ENCODE assay signal across 8 cellular contexts in the genomic region with DNA sequence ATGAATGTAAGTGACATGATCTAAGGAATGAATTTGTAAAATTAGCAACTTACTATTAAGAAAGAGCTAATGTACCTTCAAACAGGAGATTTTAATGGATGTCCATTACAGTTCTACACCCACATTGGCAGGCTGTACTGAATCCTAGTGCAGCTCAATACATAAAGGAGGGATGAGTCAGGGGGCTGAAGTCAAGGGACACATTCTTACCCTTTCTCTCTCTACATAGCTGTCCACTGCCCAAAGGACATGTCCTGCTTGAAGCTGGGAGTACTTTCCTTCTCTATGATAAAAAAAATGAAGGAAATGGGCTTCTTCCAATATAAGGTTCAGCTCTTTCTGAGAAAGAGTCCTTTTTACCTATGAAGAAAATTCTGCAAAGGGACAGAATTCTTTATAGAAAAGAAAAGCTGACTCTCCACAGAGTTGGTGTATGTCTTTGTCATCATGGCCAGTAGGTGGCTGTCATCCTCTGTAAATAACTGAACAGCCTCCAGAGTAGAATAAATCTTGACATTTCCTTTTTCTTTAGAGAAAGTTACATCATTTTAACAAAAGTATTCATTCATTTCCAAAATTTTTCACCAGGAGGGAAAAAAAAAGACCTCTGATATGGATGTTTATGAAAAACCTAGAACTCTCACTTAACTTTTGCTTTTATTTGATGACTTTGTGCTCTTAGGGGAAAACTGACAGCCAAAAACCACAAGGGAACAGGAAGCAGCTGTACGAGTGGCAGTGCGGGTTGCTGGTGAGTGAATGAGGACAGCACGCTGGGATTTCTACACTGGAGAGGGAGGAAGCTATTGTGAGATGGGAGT. TPM values are rescaled to one million over a fixed set of nuclear protein-coding genes. Genes with fewer than 3 reads are reported as not detected.
A peak's percentile ranks its signal among the peaks of the same experiment; 100 is the strongest.
DNase-seq lines count a peak whose midpoint lies in the region; ATAC-seq and TF ChIP-seq lines count a peak whose summit lies in the region.

No MANE protein-coding gene starts in this region.

- H3K27ac ChIP-seq in esophagus squamous epithelium: no peak overlapping the region

- H3K4me3 Mint-ChIP-seq in nephron: no peak overlapping the region

- TF ChIP-seq CTCF in esophagus squamous epithelium (IDR thresholded peaks at IDR 0.05): peak; percentile 25 to 70 (median 49)
- TF ChIP-seq CTCF in nephron (IDR thresholded peaks at IDR 0.05; ENCODE audit: unreplicated experiment in 3 of 3): peak; percentile 53 to 61 (median 54)

- TF ChIP-seq POLR2A in esophagus squamous epithelium (IDR thresholded peaks at IDR 0.05): no peak

- H3K4me1 ChIP-seq in esophagus squamous epithelium: peaks cover 0 to 10% (median 4%) of the 10 kb centered on the region in 3 donors

- ATAC-seq in GM19351 (IDR thresholded peaks at IDR 0.05; ENCODE audit: unreplicated experiment): peak; percentile 79
- peak; percentile 85 for ATAC-seq in HG03354 (IDR thresholded peaks at IDR 0.05; ENCODE audit: poor library complexity, severe bottlenecking, unreplicated experiment)

- H3K27me3 ChIP-seq in esophagus squamous epithelium: peaks cover 0 to 19% (median 1%) of the 10 kb centered on the region in 4 donors

- H3K4me3 ChIP-seq in esophagus squamous epithelium: no peak overlapping the region

- WGBS in esophagus squamous epithelium, 2 donors: 0 to 2% methylated on average over 3 of the region's 3 CpGs

- intact Hi-C loops in esophagus squamous epithelium (cut with DNase I): loop anchor here (10.0 kb wide), 1 partner anchor 542 kb away; no protein-coding TSS in a partner anchor

- DNase-seq in DMS79 (lab: John Stamatoyannopoulos, UW) (peak; percentile 13), RPMI7951 (ENCODE audit: low read depth) (peak; percentile 38), esophagus squamous epithelium (lab: John Stamatoyannopoulos, UW) (no peak), NCI-H2029 (lab: John Stamatoyannopoulos, UW) (no peak), NCI-H510A (lab: John Stamatoyannopoulos, UW) (no peak)

- H3K36me3 ChIP-seq in esophagus squamous epithelium: no peaks in the 10 kb centered on the region

- peaks cover 18% of the 10 kb centered on the region for H3K27me3 Mint-ChIP-seq in nephron (ENCODE audit: low read depth)

- H3K9me3 ChIP-seq in esophagus squamous epithelium: no peaks in the 10 kb centered on the region

- no peak overlapping the region for H3K27ac Mint-ChIP-seq in nephron

- peaks cover 4% of the 10 kb centered on the region for H3K4me1 Mint-ChIP-seq in nephron

- no peaks in the 10 kb centered on the region for H3K36me3 Mint-ChIP-seq in nephron (ENCODE audit: low read depth)

- peaks cover 2% of the 10 kb centered on the region for H3K9me3 Mint-ChIP-seq in nephron

RNA-seq across cellular contexts. Expression of gene IFNA14, which starts 13.1 kb away (rescaled TPM):
- total RNA-seq in RPMI7951 (2014; rRNA removed; shearing (Covaris generic)): not detected in 2 replicates
- total RNA-seq in esophagus squamous epithelium: not detected

RNA-seq across cellular contexts. Expression of gene IFNA17, which starts 24.9 kb away (rescaled TPM):
- not detected in 2 replicates for total RNA-seq in RPMI7951 (2014; rRNA removed; shearing (Covaris generic))
- total RNA-seq in esophagus squamous epithelium: not detected

RNA-seq across cellular contexts. Expression of gene IFNA16, which starts 35.8 kb away (rescaled TPM):
- total RNA-seq in RPMI7951 (2014; rRNA removed; shearing (Covaris generic)): not detected in 2 replicates
- not detected for total RNA-seq in esophagus squamous epithelium

RNA-seq across cellular contexts. Expression of gene IFNA10, which starts 46.0 kb away (rescaled TPM):
- not detected in 2 replicates for total RNA-seq in RPMI7951 (2014; rRNA removed; shearing (Covaris generic))
- total RNA-seq in esophagus squamous epithelium: not detected

RNA-seq across cellular contexts. Expression of gene IFNA7, which starts 50.9 kb away (rescaled TPM):
- total RNA-seq in RPMI7951 (2014; rRNA removed; shearing (Covaris generic)): not detected in 2 replicates
- total RNA-seq in esophagus squamous epithelium: not detected

Comparison
In these comparisons a context has a peak if more than half of its experiments do, and no peak if none do; other contexts are left out.
1. DNase-seq: peak in DMS79 (single experiment) and RPMI7951 (single experiment); none in esophagus squamous epithelium (single experiment), NCI-H2029 (single experiment) and NCI-H510A (single experiment).